Comparison of ENCODE assay signal across 1 cellular context in the genomic region with DNA sequence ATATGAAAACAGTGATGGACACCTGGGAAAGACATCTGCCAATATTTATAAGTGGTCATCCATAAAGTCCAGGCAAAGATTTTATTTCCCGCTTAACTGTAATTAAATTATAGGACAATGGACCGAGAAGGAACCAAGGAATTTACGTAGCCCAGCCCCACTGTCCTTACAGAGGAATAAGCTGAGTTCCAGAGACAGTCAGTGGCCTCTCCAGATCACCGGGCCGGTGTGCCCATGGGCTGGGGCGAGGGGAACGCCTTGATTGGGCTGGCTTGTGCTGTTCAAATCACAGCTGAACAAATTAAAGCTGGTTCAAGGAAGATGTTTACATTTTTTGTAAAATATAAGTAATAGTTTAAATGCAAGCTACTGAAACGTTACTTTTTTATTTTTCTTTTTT.
TF ChIP-seq lines count a peak whose summit lies in the region.

No MANE protein-coding gene starts in this region.

TF ChIP-seq in IMR-90, 13 proteins besides CTCF, POLR2A, EP300 and RAD21 (continued from another document):
- TF ChIP-seq NFE2L2 (IDR thresholded peaks at IDR 0.05; ENCODE audit: low read depth, low read length) = no peak
- TF ChIP-seq ELK1 (IDR thresholded peaks at IDR 0.05; ENCODE audit: borderline replicate concordance, low read depth, low read length) = no peak
- no peak for TF ChIP-seq MXI1 (IDR thresholded peaks at IDR 0.05; ENCODE audit: borderline replicate concordance, low read depth, low read length)
